In the genomic region with DNA sequence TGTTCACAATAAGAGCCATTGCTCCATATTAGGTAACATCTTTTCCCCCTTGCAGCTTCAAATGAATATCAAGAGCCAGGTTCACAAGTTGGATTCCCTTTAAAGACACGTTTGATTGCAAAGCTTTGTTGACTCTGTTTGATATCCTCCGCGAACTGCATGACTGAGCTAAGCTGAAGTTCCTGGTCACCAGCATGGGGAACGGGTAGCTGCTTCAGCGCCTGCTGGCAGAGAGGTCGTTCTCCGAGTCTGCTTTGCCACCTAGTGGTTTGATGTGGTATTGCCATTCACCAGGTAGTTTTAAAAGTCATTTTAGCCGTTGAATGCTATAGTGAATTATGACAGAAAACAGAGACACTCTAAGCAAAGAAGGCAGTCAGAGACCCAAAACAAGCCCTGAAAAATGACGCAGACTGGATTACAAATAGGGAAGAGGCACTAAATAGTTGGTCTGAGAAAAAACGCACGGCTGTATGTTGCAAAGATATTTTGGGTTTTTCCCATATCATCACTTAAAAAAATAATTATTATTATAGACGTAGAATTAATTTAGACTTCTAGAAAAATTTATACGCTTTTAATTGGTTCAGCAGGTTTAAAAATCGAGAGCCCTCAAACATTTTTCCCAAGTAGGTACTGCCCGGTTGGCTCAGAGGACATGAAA, we compare ENCODE assay signal across 8 cellular contexts.
A peak's percentile ranks its signal among the peaks of the same experiment; 100 is the strongest.
DNase-seq lines count a peak whose midpoint lies in the region; ATAC-seq, FAIRE-seq and TF ChIP-seq lines count a peak whose summit lies in the region.

No MANE protein-coding gene starts in this region.

- H2AFZ ChIP-seq in osteoblast (ENCODE audit: low read length) = peak overlapping the region; percentile 71

- H3K36me3 ChIP-seq in gastroesophageal sphincter = peaks cover 0 to 5% of the 10 kb centered on the region in 2 donors
- H3K36me3 ChIP-seq in osteoblast (ENCODE audit: insufficient read depth, low read length) = no peaks in the 10 kb centered on the region
- H3K36me3 ChIP-seq in tibial artery = no peaks in the 10 kb centered on the region

- no peak for TF ChIP-seq EP300 in gastroesophageal sphincter (IDR thresholded peaks at IDR 0.05)

- H3K9me3 ChIP-seq in gastroesophageal sphincter (no peaks in the 10 kb centered on the region), osteoblast (ENCODE audit: low read depth, low read length) (no peaks in the 10 kb centered on the region), tibial artery (no peaks in the 10 kb centered on the region)

- FAIRE-seq in H54 (lab: Jason Lieb, UNC) = peak; percentile 82

- TF ChIP-seq POLR2A in H54 (IDR thresholded peaks at IDR 0.05; ENCODE audit: low read depth, low read length) (no peak), gastroesophageal sphincter (IDR thresholded peaks at IDR 0.05) (no peak)

- H3K4me3 ChIP-seq in gastroesophageal sphincter (peak overlapping the region; percentile 26 to 30), osteoblast (ENCODE audit: insufficient read depth, low read length) (no peak overlapping the region), tibial artery (peak overlapping the region in 1 of 2 donors; percentile 13)

- H4K20me1 ChIP-seq in osteoblast (ENCODE audit: insufficient read depth, low read length) = no peaks in the 10 kb centered on the region

- H3K27ac ChIP-seq in gastroesophageal sphincter (peak overlapping the region; percentile 27 to 66 (median 60)), osteoblast (ENCODE audit: low read depth, low read length) (no peak overlapping the region), tibial artery (no peak overlapping the region)

- TF ChIP-seq CTCF in LNCAP (IDR thresholded peaks at IDR 0.05) = peak; percentile 95
- TF ChIP-seq CTCF in gastroesophageal sphincter (IDR thresholded peaks at IDR 0.05) = peak; percentile 98
- TF ChIP-seq CTCF in osteoblast (IDR thresholded peaks at IDR 0.05; ENCODE audit: extremely low read depth, low read depth, low read length) = peak; percentile 98
- TF ChIP-seq CTCF in tibial artery (IDR thresholded peaks at IDR 0.05) = peak; percentile 90

- peak overlapping the region; percentile 59 for H3K4me2 ChIP-seq in osteoblast (ENCODE audit: insufficient read depth, low read length)

- 11 to 12% methylated on average over 10 to 13 of the region's 15 CpGs for WGBS in gastroesophageal sphincter (ENCODE audit: low coverage in 1 of 2), 2 donors

- H3K4me1 ChIP-seq in gastroesophageal sphincter = peaks cover 2 to 33% (median 13%) of the 10 kb centered on the region in 3 donors
- no peaks in the 10 kb centered on the region for H3K4me1 ChIP-seq in osteoblast (ENCODE audit: insufficient read depth, low read length)
- peaks cover 0 to 8% (median 0%) of the 10 kb centered on the region in 4 donors for H3K4me1 ChIP-seq in tibial artery

- H3K27me3 ChIP-seq in gastroesophageal sphincter (no peaks in the 10 kb centered on the region), osteoblast (ENCODE audit: insufficient read depth, low read length) (peaks cover 6% of the 10 kb centered on the region), tibial artery (peaks cover 0 to 9% of the 10 kb centered on the region in 2 donors)

- peak; percentile 67 for DNase-seq in ELF-1 (ENCODE audit: low read depth, low spot score)
- DNase-seq in H54 (ENCODE audit: insufficient read length, low spot score) = peak; percentile 63
- peak; percentile 63 to 80 for DNase-seq in SHP77 (lab: John Stamatoyannopoulos, UW)
- peak; percentile 46 for DNase-seq in activated effector memory CD4-positive, alpha-beta T cell treated with Interleukin-2 at 50 U/mL for 16 hours
- DNase-seq in osteoblast (ENCODE audit: insufficient read length, low spot score, missing footprints) = peak; percentile 65
- peak; percentile 69 to 71 for DNase-seq in tibial artery

- intact Hi-C loops in tibial artery (cut with DNase I; ENCODE audit: low total_unique reads) = loop anchor here (5.0 kb wide), 1 partner anchor 591 kb away; no protein-coding TSS in a partner anchor

- ATAC-seq in gastroesophageal sphincter = peak; percentile 80

- no peaks in the 10 kb centered on the region for H3K79me2 ChIP-seq in osteoblast (ENCODE audit: insufficient read depth, low read length)

Comparison
In these comparisons a context has a peak if more than half of its experiments do, and no peak if none do; other contexts are left out.
1. H3K27ac ChIP-seq: peak in gastroesophageal sphincter (4 of 4); none in osteoblast (single experiment) and tibial artery (0 of 2).
2. Peak in every context shown above with its lines, with median percentiles within 50 percentile points of each other: DNase-seq and CTCF ChIP-seq.